In the genomic region with DNA sequence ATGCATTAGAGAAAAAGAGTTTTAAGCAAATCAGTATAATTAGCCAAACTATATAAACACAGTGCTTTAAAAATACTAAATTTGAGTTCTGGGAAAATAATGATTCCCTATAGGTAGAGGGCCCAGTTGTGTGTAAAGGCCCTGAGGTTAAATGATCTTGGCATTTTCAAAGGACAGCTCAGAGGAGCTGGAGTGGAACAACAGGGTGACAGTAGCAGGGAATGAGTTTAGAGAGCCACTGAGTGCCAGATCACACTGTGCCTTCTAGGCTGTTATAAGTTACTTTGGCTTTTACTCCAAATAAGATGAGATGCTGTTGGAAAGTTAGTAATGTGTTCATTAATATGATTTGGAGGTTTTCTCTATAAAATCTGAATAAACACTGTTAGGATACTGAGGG, we compare ENCODE assay signal across 35 cellular contexts. TPM values are rescaled to one million over a fixed set of nuclear protein-coding genes. Genes with fewer than 3 reads are reported as not detected.
"Had no signal": no experiment of that assay in that cellular context is flagged by ENCODE, and none has a peak within 500 bp of the region (broad histone marks: within the 10 kb centered on the region; RNA-seq: fewer than 3 reads in every experiment).

No MANE protein-coding gene starts in this region.

- H3K27me3 Mint-ChIP-seq: activated B cell treated with CpG ODN at 0.5 μM for 24 hours; activated CD8-positive, alpha-beta T cell treated with anti-CD3 and anti-CD28 coated beads for 36 hours; activated T-helper 17 cell treated with anti-CD3 and anti-CD28 coated beads, Interleukin-2, amount 50 U/mL, for 72 hours; effector memory CD8-positive, alpha-beta T cell; T-helper 17 cell had no signal

- DNase-seq: activated B cell treated with CpG ODN at 0.5 μM for 24 hours; activated CD4-positive, alpha-beta T cell treated with anti-CD3 and anti-CD28 coated beads for 48 hours; activated CD4-positive, alpha-beta T cell treated with anti-CD3 and anti-CD28 coated beads, Interleukin-2, amount 50 U/mL, for 1 hour; activated CD4-positive, alpha-beta T cell treated with anti-CD3 and anti-CD28 coated beads, Interleukin-2, amount 50 U/mL, for 48 hours; activated CD8-positive, alpha-beta memory T cell treated with anti-CD3 and anti-CD28 coated beads for 24 hours; activated CD8-positive, alpha-beta T cell treated with anti-CD3 and anti-CD28 coated beads for 36 hours; activated effector memory CD4-positive, alpha-beta T cell treated with Interleukin-2 at 50 U/mL for 16 hours; activated gamma-delta T cell treated with Interleukin-2 at 50 U/mL for 16 hours; activated naive CD4-positive, alpha-beta T cell treated with anti-CD3 and anti-CD28 coated beads, Interleukin-2, amount 50 U/mL, for 16 hours; activated naive CD4-positive, alpha-beta T cell treated with Interleukin-2 at 50 U/mL for 16 hours; activated T-cell treated with anti-CD3 and anti-CD28 coated beads, Interleukin-2, amount 50 U/mL, for 4 hours; amniotic stem cell; anterior cingulate cortex; brain microvascular endothelial cell; caudate nucleus; cortex of kidney; dermis blood vessel endothelial cell; effector CD4-positive, alpha-beta T cell; effector memory CD8-positive, alpha-beta T cell; erythroblast; foreskin keratinocyte; gastrocnemius medialis; glutamatergic neuron; T-helper 1 cell; T-helper 17 cell; T1000; WERI-Rb-1 had no signal

- H3K27ac Mint-ChIP-seq: activated B cell treated with CpG ODN at 0.5 μM for 24 hours; activated CD8-positive, alpha-beta T cell treated with anti-CD3 and anti-CD28 coated beads for 36 hours; activated naive CD8-positive, alpha-beta T cell; activated T-helper 17 cell treated with anti-CD3 and anti-CD28 coated beads, Interleukin-2, amount 50 U/mL, for 72 hours; effector memory CD8-positive, alpha-beta T cell; T-helper 17 cell; T-helper 2 cell treated with Interferon-gamma antibody and Interleukin-4, amounts not matched to agents 5 μg/mL and 100 μg/mL, for 36 hours had no signal

- ATAC-seq: activated CD4-positive, CD25-positive, alpha-beta regulatory T cell treated with anti-CD3 and anti-CD28 coated beads, Interleukin-2, amount 50 U/mL, for 24 hours; activated CD8-positive, alpha-beta T cell treated with anti-CD3 and anti-CD28 coated beads for 36 hours; activated T-cell treated with anti-CD3 and anti-CD28 coated beads, Interleukin-2, amount 50 U/mL, for 4 hours; activated T-helper 17 cell treated with anti-CD3 and anti-CD28 coated beads, Interleukin-2, amount 50 U/mL, for 72 hours; effector memory CD8-positive, alpha-beta T cell; foreskin keratinocyte; gastrocnemius medialis; T-helper 17 cell had no signal

- H3K4me1 Mint-ChIP-seq: activated B cell treated with CpG ODN at 0.5 μM for 24 hours; activated T-helper 17 cell treated with anti-CD3 and anti-CD28 coated beads, Interleukin-2, amount 50 U/mL, for 72 hours had no signal

- FAIRE-seq: astrocyte, colon had no signal

- H3K4me3 Mint-ChIP-seq: activated B cell treated with CpG ODN at 0.5 μM for 24 hours; activated CD8-positive, alpha-beta T cell treated with anti-CD3 and anti-CD28 coated beads for 36 hours; activated naive CD8-positive, alpha-beta T cell; activated T-cell treated with anti-CD3 and anti-CD28 coated beads, Interleukin-2, amount 50 U/mL, for 4 hours; activated T-helper 17 cell treated with anti-CD3 and anti-CD28 coated beads, Interleukin-2, amount 50 U/mL, for 72 hours; effector memory CD8-positive, alpha-beta T cell; T-helper 17 cell; T-helper 2 cell treated with Interferon-gamma antibody and Interleukin-4, amounts not matched to agents 5 μg/mL and 100 μg/mL, for 36 hours had no signal

- H3K36me3 Mint-ChIP-seq: activated naive CD8-positive, alpha-beta T cell had no signal

- H3K9me3 Mint-ChIP-seq: activated B cell treated with CpG ODN at 0.5 μM for 24 hours; activated CD8-positive, alpha-beta T cell treated with anti-CD3 and anti-CD28 coated beads for 36 hours; activated T-cell treated with anti-CD3 and anti-CD28 coated beads, Interleukin-2, amount 50 U/mL, for 4 hours; activated T-helper 17 cell treated with anti-CD3 and anti-CD28 coated beads, Interleukin-2, amount 50 U/mL, for 72 hours; effector memory CD8-positive, alpha-beta T cell; T-helper 2 cell treated with Interferon-gamma antibody and Interleukin-4, amounts not matched to agents 5 μg/mL and 100 μg/mL, for 36 hours had no signal

RNA-seq across cellular contexts. Expression of a gene that starts 34.6 kb away (rescaled TPM):
- total RNA-seq: activated B cell treated with CpG ODN at 0.5 μM for 24 hours, chondrocyte, dermis blood vessel endothelial cell, esophagus muscularis mucosa, gastrocnemius medialis had no signal
